ENCODE assay signal across 22 cellular contexts in the genomic region with DNA sequence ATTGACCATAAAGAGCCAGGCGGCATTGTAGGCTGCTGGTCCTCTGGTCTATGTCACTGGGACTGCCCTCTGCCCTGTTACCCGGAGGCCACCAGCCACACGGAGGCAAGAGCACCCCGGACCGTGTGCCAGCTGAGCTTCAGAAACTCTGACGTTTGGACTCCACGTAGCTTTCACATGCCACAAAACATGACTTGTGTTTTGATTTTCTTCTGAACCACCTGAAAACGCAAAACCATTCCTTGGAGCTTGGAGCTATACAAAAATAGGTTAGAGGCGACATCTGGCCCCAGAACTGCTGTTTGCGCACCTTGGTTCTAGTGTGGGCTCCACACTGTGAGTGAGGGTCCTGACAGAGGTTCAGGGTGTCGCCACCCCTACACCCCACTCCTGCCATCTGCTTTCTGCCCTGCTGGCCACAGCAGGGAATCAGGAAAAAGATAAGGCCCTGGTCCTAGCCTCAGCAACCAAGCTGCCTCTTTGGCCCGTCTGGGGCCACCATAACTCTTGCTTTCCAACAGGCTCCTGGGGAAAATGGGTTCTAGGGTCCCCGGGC.
"Had no signal": no experiment of that assay in that cellular context is flagged by ENCODE, and none has a peak within 500 bp of the region (broad histone marks: within the 10 kb centered on the region; RNA-seq: fewer than 3 reads in every experiment).

No MANE protein-coding gene starts in this region.

- H3K9me3 Mint-ChIP-seq: neural progenitor cell had no signal

- H3K27me3 ChIP-seq: colonic mucosa, esophagus squamous epithelium, neural progenitor cell, sigmoid colon, stomach, transverse colon, uterus had no signal

- H3K4me3 ChIP-seq: colonic mucosa, esophagus squamous epithelium, gastroesophageal sphincter, neural progenitor cell, sigmoid colon, skin epidermis, stomach, thoracic aorta, transverse colon, uterus had no signal

- H3K9me3 ChIP-seq: colonic mucosa, esophagus squamous epithelium, sigmoid colon, thoracic aorta, transverse colon, uterus had no signal

- H3K27me3 Mint-ChIP-seq: natural killer cell treated with Interleukin-12 subunit alpha and Interleukin-12 subunit beta and Interleukin-15 and Interleukin-18, amount 100 ng/mL, for 72 hours had no signal

- H3K36me3 ChIP-seq: colonic mucosa, esophagus squamous epithelium, gastroesophageal sphincter, neural progenitor cell, sigmoid colon, stomach, thoracic aorta, transverse colon, uterus had no signal

- H3K27ac Mint-ChIP-seq: natural killer cell treated with Interleukin-12 subunit alpha and Interleukin-12 subunit beta and Interleukin-15 and Interleukin-18, amount 100 ng/mL, for 72 hours; neural progenitor cell had no signal

- H3K4me2 ChIP-seq: neural progenitor cell had no signal

- ATAC-seq: gastroesophageal sphincter; left cardiac atrium; left ventricle myocardium superior; natural killer cell treated with Interleukin-12 subunit alpha and Interleukin-12 subunit beta and Interleukin-15 and Interleukin-18, amount 100 ng/mL, for 72 hours had no signal

- DNase-seq: caudate nucleus; colonic mucosa; effector CD8-positive, alpha-beta T cell; esophagus squamous epithelium; foreskin fibroblast; glutamatergic neuron; left cardiac atrium; left ventricle myocardium superior; occipital lobe; sigmoid colon; stimulated activated CD4-positive, alpha-beta T cell treated with anti-CD3 and anti-CD28 coated beads, Interleukin-2, amount 100 ng/mL, for 24 hours; stimulated activated CD4-positive, alpha-beta T cell treated with anti-CD3 and anti-CD28 coated beads, Interleukin-4, amount 100 ng/mL, for 4 hours; stimulated activated naive CD4-positive, alpha-beta T cell; stomach; substantia nigra; transverse colon; uterus had no signal

- H3K4me1 ChIP-seq: colonic mucosa, esophagus squamous epithelium, gastroesophageal sphincter, neural progenitor cell, sigmoid colon, stomach, transverse colon, uterus had no signal

- H3K36me3 Mint-ChIP-seq: neural progenitor cell had no signal

- H3K4me1 Mint-ChIP-seq: neural progenitor cell had no signal

- H2AFZ ChIP-seq: neural progenitor cell had no signal

- H3K27ac ChIP-seq: colonic mucosa, esophagus squamous epithelium, gastroesophageal sphincter, neural progenitor cell, sigmoid colon, skin epidermis, stomach, thoracic aorta, transverse colon, uterus had no signal

- H3K4me3 Mint-ChIP-seq: natural killer cell treated with Interleukin-12 subunit alpha and Interleukin-12 subunit beta and Interleukin-15 and Interleukin-18, amount 100 ng/mL, for 72 hours; neural progenitor cell had no signal

- H3K9ac ChIP-seq: neural progenitor cell had no signal
